19 cellular contexts compared by ENCODE assay signal in the genomic region with DNA sequence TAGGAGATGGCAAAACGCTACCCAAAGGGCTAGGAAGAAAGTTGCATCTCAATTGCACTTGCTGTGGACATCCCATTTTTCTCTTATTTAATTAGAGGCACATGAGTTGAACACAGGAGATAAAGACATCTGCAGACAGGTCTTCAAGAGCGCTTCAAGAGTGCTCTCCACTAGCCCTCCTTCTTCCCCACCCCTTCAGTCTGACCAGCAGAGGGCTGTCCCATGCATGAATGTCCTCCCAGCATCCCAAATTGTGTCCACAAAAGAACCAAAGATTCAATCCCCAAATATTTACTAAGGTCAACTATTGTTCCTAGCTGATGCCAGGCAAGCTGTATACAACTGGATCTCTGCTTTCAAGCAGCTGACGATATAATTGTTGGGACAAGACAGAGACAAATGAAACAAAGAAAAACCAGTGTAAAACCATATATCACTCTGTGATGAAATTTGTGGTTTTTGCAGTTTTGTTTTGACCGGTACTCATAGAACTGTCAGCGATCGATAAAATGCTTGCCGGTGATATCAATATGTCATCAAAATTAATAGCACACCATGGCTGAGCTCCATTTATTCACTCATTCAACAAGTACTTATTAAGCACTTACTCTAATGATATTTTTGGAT.
"Had no signal": no experiment of that assay in that cellular context is flagged by ENCODE, and none has a peak within 500 bp of the region (broad histone marks: within the 10 kb centered on the region; RNA-seq: fewer than 3 reads in every experiment).

No MANE protein-coding gene starts in this region.

- H3K27me3 ChIP-seq: esophagus muscularis mucosa, spleen had no signal

- H3K4me3 ChIP-seq: dorsolateral prefrontal cortex, esophagus muscularis mucosa, mucosa of descending colon, psoas muscle, spleen had no signal

- H3K9me3 Mint-ChIP-seq: activated naive CD8-positive, alpha-beta T cell treated with anti-CD3 and anti-CD28 coated beads, Interleukin-2, amount 50 U/mL, for 24 hours; activated T-helper 1 cell treated with anti-CD3 and anti-CD28 coated beads, Interleukin-12 subunit alpha, Interleukin-12 subunit beta, Interleukin-2, Interleukin-4 antibody, amounts not matched to agents 30 ng/mL and 10 ng/mL and 1 ng/mL, durations not matched to agents 14 hours and 24 hours and 36 hours; naive thymus-derived CD8-positive, alpha-beta T cell; stimulated activated naive B cell treated with anti-CD40 and anti-IgM and Interleukin-4, amounts not matched to agents 10 μg/mL and 1 μg/mL and 100 μg/mL, for 72 hours; type B pancreatic cell had no signal

- ATAC-seq: activated CD8-positive, alpha-beta T cell treated with anti-CD3 and anti-CD28 coated beads, Interleukin-2, amount 10 ng/mL, durations not matched to agents 7 days and 5 days; activated naive CD8-positive, alpha-beta T cell treated with anti-CD3 and anti-CD28 coated beads, Interleukin-2, amount 50 U/mL, for 24 hours; left colon; mucosa of descending colon; naive thymus-derived CD8-positive, alpha-beta T cell; psoas muscle; sciatic nerve; stimulated activated naive B cell treated with anti-CD40 and anti-IgM and Interleukin-4, amounts not matched to agents 10 μg/mL and 1 μg/mL and 100 μg/mL, for 72 hours had no signal

- DNase-seq: activated CD4-positive, alpha-beta T cell treated with anti-CD3 and anti-CD28 coated beads for 4 hours; activated CD8-positive, alpha-beta T cell treated with anti-CD3 and anti-CD28 coated beads, Interleukin-2, amount 10 ng/mL, durations not matched to agents 7 days and 5 days; activated naive CD4-positive, alpha-beta T cell treated with Interleukin-2 at 50 U/mL for 16 hours; activated naive CD8-positive, alpha-beta T cell treated with anti-CD3 and anti-CD28 coated beads, Interleukin-2, amount 50 U/mL, for 24 hours; dorsolateral prefrontal cortex; left colon; mucosa of descending colon; naive thymus-derived CD8-positive, alpha-beta T cell; psoas muscle; spleen; stimulated activated CD4-positive, alpha-beta T cell treated with anti-CD3 and anti-CD28 coated beads, Interleukin-1b, Interleukin-23, amount 100 ng/mL, for 48 hours; stimulated activated naive B cell treated with anti-CD40 and anti-IgM and Interleukin-4, amounts not matched to agents 10 μg/mL and 1 μg/mL and 100 μg/mL, for 72 hours; substantia nigra; T1000 had no signal

- H3K9me3 ChIP-seq: esophagus muscularis mucosa, mucosa of descending colon, psoas muscle, spleen had no signal

- H3K36me3 Mint-ChIP-seq: naive thymus-derived CD8-positive, alpha-beta T cell; stimulated activated naive B cell treated with anti-CD40 and anti-IgM and Interleukin-4, amounts not matched to agents 10 μg/mL and 1 μg/mL and 100 μg/mL, for 72 hours; type B pancreatic cell had no signal

- H3K27ac ChIP-seq: dorsolateral prefrontal cortex, esophagus muscularis mucosa, psoas muscle, spleen, VCaP had no signal

- H3K4me1 Mint-ChIP-seq: activated naive CD8-positive, alpha-beta T cell treated with anti-CD3 and anti-CD28 coated beads, Interleukin-2, amount 50 U/mL, for 24 hours; naive thymus-derived CD8-positive, alpha-beta T cell had no signal

- H3K27ac Mint-ChIP-seq: activated CD8-positive, alpha-beta T cell treated with anti-CD3 and anti-CD28 coated beads, Interleukin-2, amount 10 ng/mL, durations not matched to agents 7 days and 5 days; activated naive CD8-positive, alpha-beta T cell treated with anti-CD3 and anti-CD28 coated beads, Interleukin-2, amount 50 U/mL, for 24 hours; activated T-helper 1 cell treated with anti-CD3 and anti-CD28 coated beads, Interleukin-12 subunit alpha, Interleukin-12 subunit beta, Interleukin-2, Interleukin-4 antibody, amounts not matched to agents 30 ng/mL and 10 ng/mL and 1 ng/mL, durations not matched to agents 14 hours and 24 hours and 36 hours; naive thymus-derived CD8-positive, alpha-beta T cell; stimulated activated naive B cell treated with anti-CD40 and anti-IgM and Interleukin-4, amounts not matched to agents 10 μg/mL and 1 μg/mL and 100 μg/mL, for 72 hours; type B pancreatic cell had no signal

- H3K4me3 Mint-ChIP-seq: activated CD8-positive, alpha-beta T cell treated with anti-CD3 and anti-CD28 coated beads, Interleukin-2, amount 10 ng/mL, durations not matched to agents 7 days and 5 days; activated naive CD8-positive, alpha-beta T cell treated with anti-CD3 and anti-CD28 coated beads, Interleukin-2, amount 50 U/mL, for 24 hours; activated T-helper 1 cell treated with anti-CD3 and anti-CD28 coated beads, Interleukin-12 subunit alpha, Interleukin-12 subunit beta, Interleukin-2, Interleukin-4 antibody, amounts not matched to agents 30 ng/mL and 10 ng/mL and 1 ng/mL, durations not matched to agents 14 hours and 24 hours and 36 hours; naive thymus-derived CD8-positive, alpha-beta T cell; stimulated activated naive B cell treated with anti-CD40 and anti-IgM and Interleukin-4, amounts not matched to agents 10 μg/mL and 1 μg/mL and 100 μg/mL, for 72 hours; type B pancreatic cell had no signal

- H3K36me3 ChIP-seq: esophagus muscularis mucosa, spleen had no signal

- H3K4me1 ChIP-seq: psoas muscle, spleen had no signal
